ENCODE assay signal across 1 cellular context in the genomic region with DNA sequence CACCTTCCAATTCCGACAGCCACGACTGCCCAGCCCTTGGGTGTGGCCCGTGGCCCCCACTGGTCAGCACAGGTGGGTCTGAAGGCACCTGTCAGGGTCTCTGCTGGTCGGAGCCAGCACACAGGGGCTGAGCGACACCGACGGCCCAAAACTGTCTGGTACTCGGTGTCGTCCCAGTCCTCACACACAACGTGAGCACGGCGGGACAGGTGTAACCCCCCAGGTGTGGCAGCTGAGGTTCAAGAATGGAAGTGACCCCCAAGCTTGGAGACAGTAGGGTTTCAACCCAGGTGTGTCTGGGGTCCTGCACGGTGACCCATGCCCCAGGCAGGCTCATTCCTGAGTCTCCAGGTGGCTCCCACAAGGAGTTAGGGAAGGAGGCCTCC.
TF ChIP-seq lines count a peak whose summit lies in the region.

No MANE protein-coding gene starts in this region.

TF ChIP-seq in HepG2, 621 proteins besides CTCF, POLR2A, EP300 and RAD21:
- no peak for TF ChIP-seq MAFG (CRISPR knock-in tag; IDR thresholded peaks at IDR 0.05)
- no peak for TF ChIP-seq BRF2 (CRISPR knock-in tag; IDR thresholded peaks at IDR 0.05)
- TF ChIP-seq, protein P1, sequence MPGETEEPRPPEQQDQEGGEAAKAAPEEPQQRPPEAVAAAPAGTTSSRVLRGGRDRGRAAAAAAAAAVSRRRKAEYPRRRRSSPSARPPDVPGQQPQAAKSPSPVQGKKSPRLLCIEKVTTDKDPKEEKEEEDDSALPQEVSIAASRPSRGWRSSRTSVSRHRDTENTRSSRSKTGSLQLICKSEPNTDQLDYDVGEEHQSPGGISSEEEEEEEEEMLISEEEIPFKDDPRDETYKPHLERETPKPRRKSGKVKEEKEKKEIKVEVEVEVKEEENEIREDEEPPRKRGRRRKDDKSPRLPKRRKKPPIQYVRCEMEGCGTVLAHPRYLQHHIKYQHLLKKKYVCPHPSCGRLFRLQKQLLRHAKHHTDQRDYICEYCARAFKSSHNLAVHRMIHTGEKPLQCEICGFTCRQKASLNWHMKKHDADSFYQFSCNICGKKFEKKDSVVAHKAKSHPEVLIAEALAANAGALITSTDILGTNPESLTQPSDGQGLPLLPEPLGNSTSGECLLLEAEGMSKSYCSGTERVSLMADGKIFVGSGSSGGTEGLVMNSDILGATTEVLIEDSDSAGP (CRISPR knock-in tag; IDR thresholded peaks at IDR 0.05; ENCODE audit: borderline replicate concordance), result 0 out of 2 replicates have a peak, but pooled peaks have one; percentile 34
- no peak for TF ChIP-seq THYN1 (CRISPR knock-in tag; IDR thresholded peaks at IDR 0.05; ENCODE audit: borderline replicate concordance, low read depth)
- TF ChIP-seq ZFYVE20 (CRISPR knock-in tag; IDR thresholded peaks at IDR 0.05; ENCODE audit: borderline replicate concordance, low read depth), result no peak
- no peak for TF ChIP-seq ZNF12 (CRISPR knock-in tag; IDR thresholded peaks at IDR 0.05)
- no peak for TF ChIP-seq SATB2 (CRISPR knock-in tag; IDR thresholded peaks at IDR 0.05)
- no peak for TF ChIP-seq ZNF775 (CRISPR knock-in tag; IDR thresholded peaks at IDR 0.05; ENCODE audit: borderline replicate concordance)
- no peak for TF ChIP-seq MEIS2 (CRISPR knock-in tag; IDR thresholded peaks at IDR 0.05)
- no peak for TF ChIP-seq ZNF143 (CRISPR knock-in tag; IDR thresholded peaks at IDR 0.05)
- TF ChIP-seq RARA (CRISPR knock-in tag; IDR thresholded peaks at IDR 0.05), result no peak
- TF ChIP-seq ZNF839 (CRISPR knock-in tag; IDR thresholded peaks at IDR 0.05; ENCODE audit: borderline replicate concordance), result peak; percentile 26; the same call in 1 of the 2 replicates
